Comparison of ENCODE assay signal across 15 cellular contexts in the genomic region with DNA sequence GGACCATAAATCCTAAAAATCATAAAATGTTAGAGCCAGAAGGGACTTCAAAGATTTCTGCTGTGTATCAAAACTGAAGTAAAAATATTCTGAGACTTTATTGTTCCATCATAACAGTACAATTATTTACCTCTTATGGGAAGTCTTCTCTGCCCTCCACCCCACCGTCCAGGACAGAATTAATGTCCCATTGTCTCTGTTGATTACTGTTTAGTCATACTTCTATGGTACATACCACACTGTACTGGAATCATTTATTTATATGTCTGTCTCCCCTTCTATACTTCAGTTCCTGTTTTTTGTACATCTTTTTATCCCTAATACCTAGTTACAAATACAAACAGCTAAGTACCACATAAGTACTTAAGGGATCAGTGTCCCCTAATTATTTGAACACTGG.
"Had no signal": no experiment of that assay in that cellular context is flagged by ENCODE, and none has a peak within 500 bp of the region (broad histone marks: within the 10 kb centered on the region; RNA-seq: fewer than 3 reads in every experiment).

No MANE protein-coding gene starts in this region.

- H3K9me3 ChIP-seq: left ventricle myocardium inferior, psoas muscle, testis, upper lobe of right lung had no signal

- DNase-seq: activated B cell treated with CpG ODN at 0.5 μM for 24 hours; activated CD4-positive, alpha-beta memory T cell treated with anti-CD3 and anti-CD28 coated beads for 36 hours; activated CD4-positive, alpha-beta T cell treated with anti-CD3 and anti-CD28 coated beads for 4 hours; activated T-cell treated with anti-CD3 and anti-CD28 coated beads for 4 hours; immature natural killer cell; kidney glomerular epithelial cell; left ventricle myocardium inferior; naive thymus-derived CD8-positive, alpha-beta T cell; psoas muscle; stimulated activated CD4-positive, alpha-beta T cell treated with anti-CD3 and anti-CD28 coated beads, Interleukin-4, amount 100 ng/mL, for 4 hours; T-helper 9 cell; testis; upper lobe of right lung had no signal

- H3K27me3 ChIP-seq: testis, upper lobe of right lung had no signal

- H3K4me1 ChIP-seq: testis, upper lobe of right lung had no signal

- H3K27ac ChIP-seq: left ventricle myocardium inferior, psoas muscle, testis, upper lobe of right lung had no signal

- ATAC-seq: naive thymus-derived CD8-positive, alpha-beta T cell; psoas muscle; sciatic nerve; stimulated activated memory B cell treated with anti-CD40 and anti-IgM and Interleukin-4, amounts not matched to agents 10 μg/mL and 1 μg/mL and 100 μg/mL, for 72 hours; upper lobe of right lung had no signal

- H3K36me3 ChIP-seq: upper lobe of right lung had no signal

- H3K4me3 ChIP-seq: left ventricle myocardium inferior, psoas muscle, testis, upper lobe of right lung had no signal
